24 cellular contexts compared by ENCODE assay signal in the genomic region with DNA sequence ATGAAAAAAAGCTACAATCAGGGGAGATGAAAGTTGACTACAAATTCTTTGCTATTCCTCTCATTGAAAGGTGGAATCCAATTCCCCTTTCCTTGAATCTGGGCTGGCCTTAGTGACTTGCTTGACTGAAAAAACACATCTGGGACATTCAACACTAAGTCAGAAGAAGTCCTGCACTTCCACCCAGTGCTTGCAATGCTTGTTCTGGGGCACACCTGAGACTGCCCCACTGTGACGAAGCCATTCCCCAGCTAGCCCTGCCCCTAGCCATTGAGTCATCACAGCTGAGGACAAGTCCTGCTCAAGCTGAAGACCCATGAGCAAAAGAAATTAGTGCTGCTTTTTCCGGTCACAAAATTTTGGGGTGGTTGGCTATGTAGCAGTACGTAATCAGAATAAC. TPM values are rescaled to one million over a fixed set of nuclear protein-coding genes. Genes with fewer than 3 reads are reported as not detected.
"Had no signal": no experiment of that assay in that cellular context is flagged by ENCODE, and none has a peak within 500 bp of the region (broad histone marks: within the 10 kb centered on the region; RNA-seq: fewer than 3 reads in every experiment).

No MANE protein-coding gene starts in this region.

- ATAC-seq: activated CD4-positive, alpha-beta T cell treated with anti-CD3 and anti-CD28 coated beads for 36 hours; gastrocnemius medialis; left lung; right lobe of liver; stimulated activated memory B cell treated with anti-CD40 and anti-IgM and Interleukin-4, amounts not matched to agents 10 μg/mL and 1 μg/mL and 100 μg/mL, for 72 hours; T-helper 17 cell had no signal

- H3K27me3 ChIP-seq: right lobe of liver had no signal

- H3K27ac ChIP-seq: cardiac muscle cell, gastrocnemius medialis, left lung, neutrophil, parathyroid adenoma, right lobe of liver, transverse colon had no signal

- H3K36me3 ChIP-seq: cardiac muscle cell, gastrocnemius medialis, left lung, neutrophil, right lobe of liver, transverse colon had no signal

- H3K4me1 ChIP-seq: right lobe of liver had no signal

- H3K9me3 ChIP-seq: gastrocnemius medialis, left lung, neutrophil, right lobe of liver, transverse colon had no signal

- H3K4me3 ChIP-seq: cardiac muscle cell, gastrocnemius medialis, left lung, right lobe of liver, transverse colon had no signal

- DNase-seq: activated B cell treated with CpG ODN at 0.5 μM for 24 hours; activated CD4-positive, alpha-beta T cell treated with anti-CD3 and anti-CD28 coated beads for 36 hours; activated CD4-positive, alpha-beta T cell treated with anti-CD3 and anti-CD28 coated beads, Interleukin-2, amount 50 U/mL, for 4 hours; activated naive CD4-positive, alpha-beta T cell treated with anti-CD3 and anti-CD28 coated beads, Interleukin-2, amount 10 ng/mL, durations not matched to agents 7 days and 5 days; activated T-cell treated with anti-CD3 and anti-CD28 coated beads, Interleukin-2, amount 50 U/mL, for 48 hours; amygdala; effector CD8-positive, alpha-beta T cell; gastrocnemius medialis; hippocampal formation; kidney glomerular epithelial cell; left lung; right lobe of liver; small intestine; stimulated activated CD4-positive, alpha-beta T cell treated with anti-CD3 and anti-CD28 coated beads, Interleukin-2, amount 100 ng/mL, for 24 hours; SW 1271; T-helper 17 cell; transverse colon had no signal

RNA-seq across cellular contexts. Expression of a gene that starts 19.2 kb away (rescaled TPM):
- total RNA-seq: activated B cell treated with CpG ODN at 0.5 μM for 24 hours; activated CD4-positive, alpha-beta T cell treated with anti-CD3 and anti-CD28 coated beads for 36 hours; activated CD8-positive, alpha-beta memory T cell treated with anti-CD3 and anti-CD28 coated beads for 36 hours; myocyte; pulmonary artery endothelial cell; T-helper 17 cell had no signal
